ENCODE assay signal across 11 cellular contexts in genomic region chr17:39118674-39119419, GRCh38. TPM values are rescaled to one million over a fixed set of nuclear protein-coding genes. Genes with fewer than 3 reads are reported as not detected.
DNase-seq lines count a peak whose midpoint lies in the region; ATAC-seq and TF ChIP-seq lines count a peak whose summit lies in the region.
"Had no signal": no experiment of that assay in that cellular context is flagged by ENCODE, and none has a peak within 500 bp of the region (broad histone marks: within the 10 kb centered on the region; RNA-seq: fewer than 3 reads in every experiment).

No MANE protein-coding gene starts in this region.

- H3K4me3 ChIP-seq in GM12864 (ENCODE audit: low read depth, low read length): no peak overlapping the region
- H3K4me3 ChIP-seq: testis had no signal

- no peak for TF ChIP-seq CTCF in GM12864 (IDR thresholded peaks at IDR 0.05; ENCODE audit: low read depth, low read length, missing control alignments)

- in situ Hi-C loops in KBM-7 (cut with MboI; ENCODE audit: low pct_unique_long_range_greater_than_20kb, low sequenced_read_pairs): no loop called here

- DNase-seq in GM12864 (ENCODE audit: low read depth): peak; percentile 82
- DNase-seq in KBM-7: peak; percentile 39
- peak; percentile 10 for DNase-seq in left ventricle myocardium superior
- no peak for DNase-seq in ureter (ENCODE audit: low spot score)
- DNase-seq: activated CD4-positive, alpha-beta T cell treated with anti-CD3 and anti-CD28 coated beads for 36 hours; NCI-H187; testis had no signal

- intact Hi-C loops in left ventricle myocardium superior (cut with micrococcal nuclease): no loop called here

- peak; percentile 63 for ATAC-seq in GM21447 (IDR thresholded peaks at IDR 0.05; ENCODE audit: unreplicated experiment)
- peak; percentile 37 for ATAC-seq in left ventricle myocardium superior
- no peak for ATAC-seq in HG03442 (IDR thresholded peaks at IDR 0.05; ENCODE audit: unreplicated experiment)
- no peak for ATAC-seq in HG03354 (IDR thresholded peaks at IDR 0.05; ENCODE audit: poor library complexity, severe bottlenecking, unreplicated experiment)
- ATAC-seq in esophagus mucosa: no peak
- ATAC-seq: activated CD4-positive, alpha-beta T cell treated with anti-CD3 and anti-CD28 coated beads for 36 hours had no signal

RNA-seq across cellular contexts. Expression of gene PLXDC1, which starts 32.6 kb away (rescaled TPM):
- total RNA-seq in left ventricle myocardium superior (15.8 TPM), ureter (13.0 TPM), esophagus mucosa (3.1 TPM)

RNA-seq across cellular contexts. Expression of gene ARL5C, which starts 47.1 kb away (rescaled TPM):
- total RNA-seq in left ventricle myocardium superior: not detected
- total RNA-seq in ureter: not detected
- not detected for total RNA-seq in esophagus mucosa
- total RNA-seq: activated CD4-positive, alpha-beta T cell treated with anti-CD3 and anti-CD28 coated beads for 36 hours; testis had no signal

Comparison
In these comparisons a context has a peak if more than half of its experiments do, and no peak if none do; other contexts are left out.
1. ATAC-seq: peak in GM21447 (single experiment) and left ventricle myocardium superior (single experiment); none in HG03442 (single experiment), HG03354 (single experiment) and esophagus mucosa (single experiment).